1 cellular context compared by ENCODE assay signal in genomic region chr7:94630855-94631254, GRCh38.
TF ChIP-seq lines count a peak whose summit lies in the region.

No MANE protein-coding gene starts in this region.

TF ChIP-seq in HepG2, 621 proteins besides CTCF, POLR2A, EP300 and RAD21 (continued from another document):
- TF ChIP-seq MLX (CRISPR knock-in tag; IDR thresholded peaks at IDR 0.05) = no peak
- TF ChIP-seq ISL2 (CRISPR knock-in tag; IDR thresholded peaks at IDR 0.05) = peak; percentile 85
- TF ChIP-seq MTA3 (CRISPR knock-in tag; IDR thresholded peaks at IDR 0.05) = no peak
- no peak for TF ChIP-seq RELA (CRISPR knock-in tag; IDR thresholded peaks at IDR 0.05)
- TF ChIP-seq EEA1 (CRISPR knock-in tag; IDR thresholded peaks at IDR 0.05; ENCODE audit: borderline replicate concordance) = no peak
- TF ChIP-seq NCOA2 (CRISPR knock-in tag; IDR thresholded peaks at IDR 0.05) = peak; percentile 74
- no peak for TF ChIP-seq ZNF138 (CRISPR knock-in tag; IDR thresholded peaks at IDR 0.05; ENCODE audit: low read depth)
- no peak for TF ChIP-seq NR2F2 (IDR thresholded peaks at IDR 0.05; ENCODE audit: borderline replicate concordance, low read depth)
- TF ChIP-seq HDAC1 (CRISPR knock-in tag; IDR thresholded peaks at IDR 0.05) = no peak
- peak; percentile 61; the same call in 1 of the 2 replicates for TF ChIP-seq NFIC (IDR thresholded peaks at IDR 0.05; ENCODE audit: low read length)
- TF ChIP-seq SALL1 (CRISPR knock-in tag; IDR thresholded peaks at IDR 0.05) = peak; percentile 36; the same call in 1 of the 2 replicates
- TF ChIP-seq GATAD1 (CRISPR knock-in tag; IDR thresholded peaks at IDR 0.05) = no peak
- peak; percentile 84 for TF ChIP-seq SOX5 (CRISPR knock-in tag; IDR thresholded peaks at IDR 0.05; ENCODE audit: borderline replicate concordance)
- TF ChIP-seq PRMT3 (CRISPR knock-in tag; IDR thresholded peaks at IDR 0.05; ENCODE audit: borderline replicate concordance, low read depth) = no peak
- 0 out of 2 replicates have a peak, but pooled peaks have one; percentile 15 for TF ChIP-seq PPARG (CRISPR knock-in tag; conservative IDR thresholded peaks at IDR 0.05)
- TF ChIP-seq ZNF761 (CRISPR knock-in tag; conservative IDR thresholded peaks at IDR 0.05) = no peak
- no peak for TF ChIP-seq SOX13 (IDR thresholded peaks at IDR 0.05)
- TF ChIP-seq SOX13 (CRISPR knock-in tag; conservative IDR thresholded peaks at IDR 0.05 in 1 of 2, IDR thresholded peaks at IDR 0.05 in 1 of 2) = peak in 1 of 2 experiments; percentile 77; a peak in 1 of 4 replicates
- peak; percentile 75 for TF ChIP-seq ARID5B (CRISPR knock-in tag; IDR thresholded peaks at IDR 0.05)
- TF ChIP-seq, protein P1, sequence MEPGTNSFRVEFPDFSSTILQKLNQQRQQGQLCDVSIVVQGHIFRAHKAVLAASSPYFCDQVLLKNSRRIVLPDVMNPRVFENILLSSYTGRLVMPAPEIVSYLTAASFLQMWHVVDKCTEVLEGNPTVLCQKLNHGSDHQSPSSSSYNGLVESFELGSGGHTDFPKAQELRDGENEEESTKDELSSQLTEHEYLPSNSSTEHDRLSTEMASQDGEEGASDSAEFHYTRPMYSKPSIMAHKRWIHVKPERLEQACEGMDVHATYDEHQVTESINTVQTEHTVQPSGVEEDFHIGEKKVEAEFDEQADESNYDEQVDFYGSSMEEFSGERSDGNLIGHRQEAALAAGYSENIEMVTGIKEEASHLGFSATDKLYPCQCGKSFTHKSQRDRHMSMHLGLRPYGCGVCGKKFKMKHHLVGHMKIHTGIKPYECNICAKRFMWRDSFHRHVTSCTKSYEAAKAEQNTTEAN (CRISPR knock-in tag; conservative IDR thresholded peaks at IDR 0.05) = peak; percentile 44; the same call in 1 of the 2 replicates
- no peak for TF ChIP-seq ZNF737 (CRISPR knock-in tag; IDR thresholded peaks at IDR 0.05; ENCODE audit: borderline replicate concordance)
- TF ChIP-seq, protein P2, sequence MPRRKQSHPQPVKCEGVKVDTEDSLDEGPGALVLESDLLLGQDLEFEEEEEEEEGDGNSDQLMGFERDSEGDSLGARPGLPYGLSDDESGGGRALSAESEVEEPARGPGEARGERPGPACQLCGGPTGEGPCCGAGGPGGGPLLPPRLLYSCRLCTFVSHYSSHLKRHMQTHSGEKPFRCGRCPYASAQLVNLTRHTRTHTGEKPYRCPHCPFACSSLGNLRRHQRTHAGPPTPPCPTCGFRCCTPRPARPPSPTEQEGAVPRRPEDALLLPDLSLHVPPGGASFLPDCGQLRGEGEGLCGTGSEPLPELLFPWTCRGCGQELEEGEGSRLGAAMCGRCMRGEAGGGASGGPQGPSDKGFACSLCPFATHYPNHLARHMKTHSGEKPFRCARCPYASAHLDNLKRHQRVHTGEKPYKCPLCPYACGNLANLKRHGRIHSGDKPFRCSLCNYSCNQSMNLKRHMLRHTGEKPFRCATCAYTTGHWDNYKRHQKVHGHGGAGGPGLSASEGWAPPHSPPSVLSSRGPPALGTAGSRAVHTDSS (CRISPR knock-in tag; conservative IDR thresholded peaks at IDR 0.05) = no peak
- no peak for TF ChIP-seq ZFP37 (CRISPR knock-in tag; IDR thresholded peaks at IDR 0.05; ENCODE audit: borderline replicate concordance)
- TF ChIP-seq TCF12 (IDR thresholded peaks at IDR 0.05) = no peak
- TF ChIP-seq TCF12 (CRISPR knock-in tag; IDR thresholded peaks at IDR 0.05) = no peak
- TF ChIP-seq, protein P3, sequence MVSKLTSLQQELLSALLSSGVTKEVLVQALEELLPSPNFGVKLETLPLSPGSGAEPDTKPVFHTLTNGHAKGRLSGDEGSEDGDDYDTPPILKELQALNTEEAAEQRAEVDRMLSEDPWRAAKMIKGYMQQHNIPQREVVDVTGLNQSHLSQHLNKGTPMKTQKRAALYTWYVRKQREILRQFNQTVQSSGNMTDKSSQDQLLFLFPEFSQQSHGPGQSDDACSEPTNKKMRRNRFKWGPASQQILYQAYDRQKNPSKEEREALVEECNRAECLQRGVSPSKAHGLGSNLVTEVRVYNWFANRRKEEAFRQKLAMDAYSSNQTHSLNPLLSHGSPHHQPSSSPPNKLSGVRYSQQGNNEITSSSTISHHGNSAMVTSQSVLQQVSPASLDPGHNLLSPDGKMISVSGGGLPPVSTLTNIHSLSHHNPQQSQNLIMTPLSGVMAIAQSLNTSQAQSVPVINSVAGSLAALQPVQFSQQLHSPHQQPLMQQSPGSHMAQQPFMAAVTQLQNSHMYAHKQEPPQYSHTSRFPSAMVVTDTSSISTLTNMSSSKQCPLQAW (CRISPR knock-in tag; IDR thresholded peaks at IDR 0.05) = no peak
- TF ChIP-seq CREB3 (CRISPR knock-in tag; IDR thresholded peaks at IDR 0.05) = no peak
- TF ChIP-seq FOXP1 (IDR thresholded peaks at IDR 0.05) = no peak
- TF ChIP-seq FOXP1 (CRISPR knock-in tag; IDR thresholded peaks at IDR 0.05) = peak; percentile 55; the same call in 1 of the 2 replicates
- no peak for TF ChIP-seq SNRNP70 (IDR thresholded peaks at IDR 0.05; ENCODE audit: low read depth, low read length)
- peak; percentile 75 for TF ChIP-seq GATAD2A (CRISPR knock-in tag; IDR thresholded peaks at IDR 0.05)
- TF ChIP-seq ZSCAN9 (CRISPR knock-in tag; IDR thresholded peaks at IDR 0.05; ENCODE audit: borderline replicate concordance) = 0 out of 2 replicates have a peak, but pooled peaks have one; percentile 32
- TF ChIP-seq, protein P4, sequence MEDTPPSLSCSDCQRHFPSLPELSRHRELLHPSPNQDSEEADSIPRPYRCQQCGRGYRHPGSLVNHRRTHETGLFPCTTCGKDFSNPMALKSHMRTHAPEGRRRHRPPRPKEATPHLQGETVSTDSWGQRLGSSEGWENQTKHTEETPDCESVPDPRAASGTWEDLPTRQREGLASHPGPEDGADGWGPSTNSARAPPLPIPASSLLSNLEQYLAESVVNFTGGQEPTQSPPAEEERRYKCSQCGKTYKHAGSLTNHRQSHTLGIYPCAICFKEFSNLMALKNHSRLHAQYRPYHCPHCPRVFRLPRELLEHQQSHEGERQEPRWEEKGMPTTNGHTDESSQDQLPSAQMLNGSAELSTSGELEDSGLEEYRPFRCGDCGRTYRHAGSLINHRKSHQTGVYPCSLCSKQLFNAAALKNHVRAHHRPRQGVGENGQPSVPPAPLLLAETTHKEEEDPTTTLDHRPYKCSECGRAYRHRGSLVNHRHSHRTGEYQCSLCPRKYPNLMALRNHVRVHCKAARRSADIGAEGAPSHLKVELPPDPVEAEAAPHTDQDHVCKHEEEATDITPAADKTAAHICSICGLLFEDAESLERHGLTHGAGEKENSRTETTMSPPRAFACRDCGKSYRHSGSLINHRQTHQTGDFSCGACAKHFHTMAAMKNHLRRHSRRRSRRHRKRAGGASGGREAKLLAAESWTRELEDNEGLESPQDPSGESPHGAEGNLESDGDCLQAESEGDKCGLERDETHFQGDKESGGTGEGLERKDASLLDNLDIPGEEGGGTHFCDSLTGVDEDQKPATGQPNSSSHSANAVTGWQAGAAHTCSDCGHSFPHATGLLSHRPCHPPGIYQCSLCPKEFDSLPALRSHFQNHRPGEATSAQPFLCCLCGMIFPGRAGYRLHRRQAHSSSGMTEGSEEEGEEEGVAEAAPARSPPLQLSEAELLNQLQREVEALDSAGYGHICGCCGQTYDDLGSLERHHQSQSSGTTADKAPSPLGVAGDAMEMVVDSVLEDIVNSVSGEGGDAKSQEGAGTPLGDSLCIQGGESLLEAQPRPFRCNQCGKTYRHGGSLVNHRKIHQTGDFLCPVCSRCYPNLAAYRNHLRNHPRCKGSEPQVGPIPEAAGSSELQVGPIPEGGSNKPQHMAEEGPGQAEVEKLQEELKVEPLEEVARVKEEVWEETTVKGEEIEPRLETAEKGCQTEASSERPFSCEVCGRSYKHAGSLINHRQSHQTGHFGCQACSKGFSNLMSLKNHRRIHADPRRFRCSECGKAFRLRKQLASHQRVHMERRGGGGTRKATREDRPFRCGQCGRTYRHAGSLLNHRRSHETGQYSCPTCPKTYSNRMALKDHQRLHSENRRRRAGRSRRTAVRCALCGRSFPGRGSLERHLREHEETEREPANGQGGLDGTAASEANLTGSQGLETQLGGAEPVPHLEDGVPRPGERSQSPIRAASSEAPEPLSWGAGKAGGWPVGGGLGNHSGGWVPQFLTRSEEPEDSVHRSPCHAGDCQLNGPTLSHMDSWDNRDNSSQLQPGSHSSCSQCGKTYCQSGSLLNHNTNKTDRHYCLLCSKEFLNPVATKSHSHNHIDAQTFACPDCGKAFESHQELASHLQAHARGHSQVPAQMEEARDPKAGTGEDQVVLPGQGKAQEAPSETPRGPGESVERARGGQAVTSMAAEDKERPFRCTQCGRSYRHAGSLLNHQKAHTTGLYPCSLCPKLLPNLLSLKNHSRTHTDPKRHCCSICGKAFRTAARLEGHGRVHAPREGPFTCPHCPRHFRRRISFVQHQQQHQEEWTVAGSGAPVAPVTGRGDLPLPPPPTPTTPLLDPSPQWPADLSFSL (CRISPR knock-in tag; IDR thresholded peaks at IDR 0.05) = no peak
- peak; percentile 56 for TF ChIP-seq POGZ (CRISPR knock-in tag; IDR thresholded peaks at IDR 0.05)
- no peak for TF ChIP-seq ZFP62 (CRISPR knock-in tag; IDR thresholded peaks at IDR 0.05)
- no peak for TF ChIP-seq ZNF180 (CRISPR knock-in tag; IDR thresholded peaks at IDR 0.05; ENCODE audit: borderline replicate concordance, low read depth)
- peak; percentile 33; the same call in 1 of the 2 replicates for TF ChIP-seq FOXJ3 (CRISPR knock-in tag; IDR thresholded peaks at IDR 0.05; ENCODE audit: borderline replicate concordance)
- no peak for TF ChIP-seq ZC3H4 (CRISPR knock-in tag; IDR thresholded peaks at IDR 0.05; ENCODE audit: borderline replicate concordance)
- no peak for TF ChIP-seq WIZ (CRISPR knock-in tag; IDR thresholded peaks at IDR 0.05)
- TF ChIP-seq, protein P5, sequence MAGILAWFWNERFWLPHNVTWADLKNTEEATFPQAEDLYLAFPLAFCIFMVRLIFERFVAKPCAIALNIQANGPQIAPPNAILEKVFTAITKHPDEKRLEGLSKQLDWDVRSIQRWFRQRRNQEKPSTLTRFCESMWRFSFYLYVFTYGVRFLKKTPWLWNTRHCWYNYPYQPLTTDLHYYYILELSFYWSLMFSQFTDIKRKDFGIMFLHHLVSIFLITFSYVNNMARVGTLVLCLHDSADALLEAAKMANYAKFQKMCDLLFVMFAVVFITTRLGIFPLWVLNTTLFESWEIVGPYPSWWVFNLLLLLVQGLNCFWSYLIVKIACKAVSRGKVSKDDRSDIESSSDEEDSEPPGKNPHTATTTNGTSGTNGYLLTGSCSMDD (CRISPR knock-in tag; IDR thresholded peaks at IDR 0.05) = no peak
- TF ChIP-seq ZNF776 (CRISPR knock-in tag; IDR thresholded peaks at IDR 0.05) = no peak
- TF ChIP-seq, protein P6, sequence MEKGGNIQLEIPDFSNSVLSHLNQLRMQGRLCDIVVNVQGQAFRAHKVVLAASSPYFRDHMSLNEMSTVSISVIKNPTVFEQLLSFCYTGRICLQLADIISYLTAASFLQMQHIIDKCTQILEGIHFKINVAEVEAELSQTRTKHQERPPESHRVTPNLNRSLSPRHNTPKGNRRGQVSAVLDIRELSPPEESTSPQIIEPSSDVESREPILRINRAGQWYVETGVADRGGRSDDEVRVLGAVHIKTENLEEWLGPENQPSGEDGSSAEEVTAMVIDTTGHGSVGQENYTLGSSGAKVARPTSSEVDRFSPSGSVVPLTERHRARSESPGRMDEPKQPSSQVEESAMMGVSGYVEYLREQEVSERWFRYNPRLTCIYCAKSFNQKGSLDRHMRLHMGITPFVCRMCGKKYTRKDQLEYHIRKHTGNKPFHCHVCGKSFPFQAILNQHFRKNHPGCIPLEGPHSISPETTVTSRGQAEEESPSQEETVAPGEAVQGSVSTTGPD (CRISPR knock-in tag; IDR thresholded peaks at IDR 0.05) = no peak
- TF ChIP-seq ZNF296 (CRISPR knock-in tag; conservative IDR thresholded peaks at IDR 0.05) = no peak
- TF ChIP-seq FOXA3 (CRISPR knock-in tag; IDR thresholded peaks at IDR 0.05) = peak; percentile 67; the same call in 1 of the 2 replicates
- no peak for TF ChIP-seq ARNTL (CRISPR knock-in tag; IDR thresholded peaks at IDR 0.05)
TF ChIP-seq in HepG2: peak in this region for 30.
